Comparison of ENCODE assay signal across 21 cellular contexts in genomic region chr3:169667380-169667671, GRCh38. TPM values are rescaled to one million over a fixed set of nuclear protein-coding genes. Genes with fewer than 3 reads are reported as not detected.
A peak's percentile ranks its signal among the peaks of the same experiment; 100 is the strongest.
DNase-seq lines count a peak whose midpoint lies in the region; TF ChIP-seq lines count a peak whose summit lies in the region.
"Had no signal": no experiment of that assay in that cellular context is flagged by ENCODE, and none has a peak within 500 bp of the region (broad histone marks: within the 10 kb centered on the region; RNA-seq: fewer than 3 reads in every experiment).

No MANE protein-coding gene starts in this region.

- H3K27ac Mint-ChIP-seq in Calu3 (ENCODE audit: unreplicated experiment) (peak overlapping the region; percentile 60), neural progenitor cell (no peak overlapping the region)
- H3K27ac Mint-ChIP-seq: CD4-positive, CD25-positive, alpha-beta regulatory T cell; stimulated activated naive CD8-positive, alpha-beta T cell treated with anti-CD3 and anti-CD28 coated beads, Interleukin-15, Interleukin-2, amounts not matched to agents 100 ng/mL and 50 ng/mL, for 24 hours had no signal

- CTCF ChIA-PET in Calu3 (lab: Charles Lee): interaction anchor here (0.6 to 2.6 kb wide), 4 partner anchors 283 to 1222 kb away, joined by 3 to 66 read pairs (median 10); no protein-coding TSS in a partner anchor
- CTCF ChIA-PET in PC-9 (lab: Charles Lee): interaction anchor here (0.6 kb wide), 1 partner anchor 631 kb away, joined by 5 read pairs; no protein-coding TSS in a partner anchor

- no peak overlapping the region for H2AFZ ChIP-seq in PC-9
- no peak overlapping the region for H2AFZ ChIP-seq in hepatocyte
- no peak overlapping the region for H2AFZ ChIP-seq in neural progenitor cell (replicated peaks)

- DNase-seq in Calu3 (no peak), PC-9 (no peak), hepatocyte (ENCODE audit: low spot score) (no peak), neural progenitor cell (ENCODE audit: low spot score) (no peak), WERI-Rb-1 (no peak), GM03348 (ENCODE audit: low spot score) (no peak), MG63 (no peak), hippocampal formation (lab: John Stamatoyannopoulos, UW) (no peak)
- DNase-seq: ACHN; activated CD4-positive, alpha-beta T cell treated with anti-CD3 and anti-CD28 coated beads, Interleukin-2, amount 50 U/mL, for 1 hour; activated CD8-positive, alpha-beta memory T cell treated with anti-CD3 and anti-CD28 coated beads, Interleukin-2, amount 50 U/mL, for 4 hours; activated effector memory CD4-positive, alpha-beta T cell treated with anti-CD3 and anti-CD28 coated beads, Interleukin-2, amount 50 U/mL, for 16 hours; CD4-positive, CD25-positive, alpha-beta regulatory T cell; central memory CD4-positive, alpha-beta T cell; esophagus squamous epithelium; mammary epithelial cell; naive B cell; NCI-H1105 treated with DMSO at 0.1 percent for 48 hours; NCI-H524 had no signal

- WGBS in hepatocyte (ENCODE audit: low lambda C conversion rate, missing lambda C conversion rate): 36% methylated on average over 7 of the region's 7 CpGs

- H3K4me1 ChIP-seq in PC-9 (replicated peaks; ENCODE audit: insufficient read depth) (peaks cover 21% of the 10 kb centered on the region; the same call in 1 of the 2 replicates), hepatocyte (ENCODE audit: insufficient read depth) (peaks cover 10% of the 10 kb centered on the region), neural progenitor cell (peaks cover 51% of the 10 kb centered on the region)

- H3K79me2 ChIP-seq in PC-9 (ENCODE audit: low read depth) (no peaks in the 10 kb centered on the region), hepatocyte (no peaks in the 10 kb centered on the region), neural progenitor cell (ENCODE audit: low read depth) (no peaks in the 10 kb centered on the region)

- H3F3A ChIP-seq in PC-9 (ENCODE audit: insufficient read depth, low read depth) (peaks cover 7% of the 10 kb centered on the region; the same call in 1 of the 2 replicates), neural progenitor cell (ENCODE audit: low read depth) (peaks cover 47% of the 10 kb centered on the region)

- TF ChIP-seq CTCF in Calu3 (IDR thresholded peaks at IDR 0.05; ENCODE audit: unreplicated experiment) (no peak), PC-9 (conservative IDR thresholded peaks at IDR 0.05) (no peak), hepatocyte (IDR thresholded peaks at IDR 0.05; ENCODE audit: poor library complexity) (no peak), neural progenitor cell (IDR thresholded peaks at IDR 0.05) (no peak), WERI-Rb-1 (IDR thresholded peaks at IDR 0.05; ENCODE audit: low read depth, low read length) (no peak)

- H3K4me3 Mint-ChIP-seq in Calu3 (ENCODE audit: low read depth, unreplicated experiment) (peak overlapping the region; percentile 79), neural progenitor cell (peak overlapping the region; percentile 84)

- H3K27me3 Mint-ChIP-seq in Calu3 (ENCODE audit: unreplicated experiment) (no peaks in the 10 kb centered on the region), neural progenitor cell (ENCODE audit: insufficient read depth, low read depth) (peaks cover 50% of the 10 kb centered on the region)

- H3K9me3 ChIP-seq in PC-9 (ENCODE audit: insufficient read depth, low read depth) (no peaks in the 10 kb centered on the region), hepatocyte (ENCODE audit: low read depth) (no peaks in the 10 kb centered on the region), neural progenitor cell (ENCODE audit: low read depth) (no peaks in the 10 kb centered on the region), WERI-Rb-1 (ENCODE audit: severe bottlenecking) (no peaks in the 10 kb centered on the region), MG63 (no peaks in the 10 kb centered on the region)
- H3K9me3 ChIP-seq: esophagus squamous epithelium had no signal

- peaks cover 30% of the 10 kb centered on the region for H3K4me1 Mint-ChIP-seq in Calu3 (ENCODE audit: low read depth, unreplicated experiment)
- H3K4me1 Mint-ChIP-seq in neural progenitor cell: peaks cover 44% of the 10 kb centered on the region

- H3K4me3 ChIP-seq in PC-9 (no peak overlapping the region), hepatocyte (no peak overlapping the region), neural progenitor cell (peak overlapping the region; percentile 61), WERI-Rb-1 (ENCODE audit: low read depth, low read length) (no peak overlapping the region), MG63 (no peak overlapping the region)

- intact Hi-C loops in Calu3 (cut with micrococcal nuclease; ENCODE audit: unreplicated experiment): loop anchor here (5.0 kb wide), 2 partner anchors 235 to 380 kb away; no protein-coding TSS in a partner anchor
- intact Hi-C loops in PC-9 (cut with micrococcal nuclease; ENCODE audit: unreplicated experiment): loop anchor here (5.0 to 10.0 kb wide), 2 partner anchors 343 to 1155 kb away; no protein-coding TSS in a partner anchor

- H3K27me3 ChIP-seq in PC-9 (ENCODE audit: insufficient read depth, low read depth) (peaks cover 4% of the 10 kb centered on the region; the same call in 1 of the 2 replicates), hepatocyte (peaks cover 65% of the 10 kb centered on the region), neural progenitor cell (peaks cover 73% of the 10 kb centered on the region), WERI-Rb-1 (ENCODE audit: insufficient read depth, low read depth, severe bottlenecking) (peaks cover 61% of the 10 kb centered on the region), MG63 (peaks cover 66% of the 10 kb centered on the region)

- H4K20me1 ChIP-seq in PC-9 (ENCODE audit: insufficient read depth) (no peaks in the 10 kb centered on the region), hepatocyte (ENCODE audit: insufficient read depth, poor library complexity, severe bottlenecking) (no peaks in the 10 kb centered on the region), neural progenitor cell (ENCODE audit: low read depth) (peaks cover 23% of the 10 kb centered on the region)

- H3K9ac ChIP-seq in neural progenitor cell: no peak overlapping the region

- H3K9me2 ChIP-seq in PC-9 (ENCODE audit: insufficient read depth): no peaks in the 10 kb centered on the region
- H3K9me2 ChIP-seq in hepatocyte (replicated peaks; ENCODE audit: insufficient read depth): no peaks in the 10 kb centered on the region

- POLR2A ChIA-PET in PC-9 (lab: Charles Lee; ENCODE audit: unreplicated experiment): no interaction called here

- no peaks in the 10 kb centered on the region for H3K36me3 ChIP-seq in PC-9 (ENCODE audit: low read depth)
- no peaks in the 10 kb centered on the region for H3K36me3 ChIP-seq in hepatocyte (replicated peaks; ENCODE audit: insufficient read depth, low read depth)
- no peaks in the 10 kb centered on the region for H3K36me3 ChIP-seq in neural progenitor cell
- no peaks in the 10 kb centered on the region for H3K36me3 ChIP-seq in WERI-Rb-1
- H3K36me3 ChIP-seq in MG63: no peaks in the 10 kb centered on the region
- H3K36me3 ChIP-seq: esophagus squamous epithelium had no signal

- BruUV-seq in Calu3 (replicated peaks; lab: Mats Ljungman, UMichigan) (no TSS peak), PC-9 (replicated peaks; lab: Mats Ljungman, UMichigan) (no TSS peak)

- H3K9me3 Mint-ChIP-seq in Calu3 (ENCODE audit: low read depth, unreplicated experiment): no peaks in the 10 kb centered on the region
- H3K9me3 Mint-ChIP-seq in neural progenitor cell: no peaks in the 10 kb centered on the region

- H3K36me3 Mint-ChIP-seq in Calu3 (ENCODE audit: insufficient read depth, unreplicated experiment): peaks cover 66% of the 10 kb centered on the region
- no peaks in the 10 kb centered on the region for H3K36me3 Mint-ChIP-seq in neural progenitor cell
- H3K36me3 Mint-ChIP-seq: CD4-positive, CD25-positive, alpha-beta regulatory T cell had no signal

- H3K4me2 ChIP-seq in PC-9: peak overlapping the region; percentile 80
- H3K4me2 ChIP-seq in hepatocyte: peak overlapping the region; percentile 99
- H3K4me2 ChIP-seq in neural progenitor cell: peak overlapping the region; percentile 95

- H3K27ac ChIP-seq in PC-9 (no peak overlapping the region), hepatocyte (no peak overlapping the region), neural progenitor cell (no peak overlapping the region), WERI-Rb-1 (no peak overlapping the region)
- H3K27ac ChIP-seq: esophagus squamous epithelium, skin epidermis had no signal

RNA-seq across cellular contexts. Expression of gene MECOM, which starts 3.8 kb away (rescaled TPM):
- 137 and 139 TPM in 2 replicates for total RNA-seq in Calu3 (2022)
- 27.3 and 38.7 TPM in 2 replicates for total RNA-seq in PC-9 (2021)
- 40.9 and 48.8 TPM in 2 replicates for total RNA-seq in hepatocyte
- 11.1 and 11.4 TPM in 2 replicates for polyA plus RNA-seq in hepatocyte
- 5.2 and 7.8 TPM in 2 replicates for total RNA-seq in neural progenitor cell (ENCODE audit: low replicate concordance)
- total RNA-seq in MG63 (2014; rRNA removed; shearing (Covaris generic); ENCODE audit: low replicate concordance): 1.2 and 1.4 TPM in 2 replicates
- total RNA-seq: CD4-positive, CD25-positive, alpha-beta regulatory T cell had no signal
